ENCODE assay signal across 28 cellular contexts in genomic region chr7:149325248-149325647, GRCh38.
"Had no signal": no experiment of that assay in that cellular context is flagged by ENCODE, and none has a peak within 500 bp of the region (broad histone marks: within the 10 kb centered on the region; RNA-seq: fewer than 3 reads in every experiment).

No MANE protein-coding gene starts in this region.

- H3K27me3 ChIP-seq: MG63, SJSA1 had no signal

- ATAC-seq: activated CD8-positive, alpha-beta T cell treated with anti-CD3 and anti-CD28 coated beads, Interleukin-2, amount 10 ng/mL, durations not matched to agents 7 days and 5 days; activated naive CD8-positive, alpha-beta T cell treated with anti-CD3 and anti-CD28 coated beads, Interleukin-2, amount 50 U/mL, for 24 hours; activated T-cell treated with anti-CD3 and anti-CD28 coated beads, Interleukin-2, amount 50 U/mL, for 4 hours; Panc1 had no signal

- FAIRE-seq: bronchial epithelial cell, TTC549 had no signal

- H3K36me3 ChIP-seq: MG63, SJSA1 had no signal

- H3K4me2 ChIP-seq: SK-N-SH had no signal

- H3K9ac ChIP-seq: SK-N-SH had no signal

- H3K27ac ChIP-seq: SJSA1 had no signal

- H3K9me3 ChIP-seq: MG63, SJSA1 had no signal

- H3K4me3 ChIP-seq: MG63, SJSA1 had no signal

- DNase-seq: activated CD4-positive, alpha-beta T cell treated with anti-CD3 and anti-CD28 coated beads, Interleukin-2, amount 10 ng/mL, durations not matched to agents 7 days and 5 days; activated CD4-positive, alpha-beta T cell treated with anti-CD3 and anti-CD28 coated beads, Interleukin-2, amount 50 U/mL, for 48 hours; activated CD8-positive, alpha-beta T cell treated with anti-CD3 and anti-CD28 coated beads, Interleukin-2, amount 10 ng/mL, durations not matched to agents 7 days and 5 days; activated gamma-delta T cell treated with Interleukin-2 at 50 U/mL for 16 hours; activated naive CD4-positive, alpha-beta T cell treated with anti-CD3 and anti-CD28 coated beads for 36 hours; activated naive CD8-positive, alpha-beta T cell treated with anti-CD3 and anti-CD28 coated beads, Interleukin-2, amount 50 U/mL, for 24 hours; activated T-cell treated with anti-CD3 and anti-CD28 coated beads, Interleukin-2, amount 50 U/mL, for 4 hours; anterior cingulate cortex; caudate nucleus; cerebellar nuclear complex; Karpas-422; MG63; NCI-H1092; NCI-H1436 treated with DMSO at 0.1 percent for 48 hours; NCI-H1694 treated with DMSO at 0.1 percent for 48 hours; NCI-H2029 treated with DMSO at 0.1 percent for 48 hours; NCI-H2107; NCI-H2171; NCI-H510A; NCI-H526; NCI-H748 treated with DMSO at 0.1 percent for 48 hours; RPMI8226; SHP77 treated with DMSO at 0.1 percent for 48 hours; SK-N-SH had no signal
